1 cellular context compared by ENCODE assay signal in genomic region chr9:88379352-88379751, GRCh38.
TF ChIP-seq lines count a peak whose summit lies in the region.

No MANE protein-coding gene starts in this region.

TF ChIP-seq in H1, 55 proteins besides CTCF, POLR2A, EP300 and RAD21:
- TF ChIP-seq JUND (IDR thresholded peaks at IDR 0.05; ENCODE audit: low read length) (peak; percentile 24; the same call in 1 of the 2 replicates), HDAC6 (IDR thresholded peaks at IDR 0.05; ENCODE audit: low read depth, low read length) (no peak), EZH2 (IDR thresholded peaks at IDR 0.05; ENCODE audit: low read depth, low read length, severe bottlenecking) (no peak), CHD7 (IDR thresholded peaks at IDR 0.05; ENCODE audit: insufficient replicate concordance, low read length) (no peak), CBX8 (IDR thresholded peaks at IDR 0.05; ENCODE audit: borderline replicate concordance, low read depth, low read length) (no peak), SP1 (IDR thresholded peaks at IDR 0.05; ENCODE audit: low read depth, low read length) (no peak), POU5F1 (IDR thresholded peaks at IDR 0.05; ENCODE audit: low read depth, low read length) (peak; percentile 45; the same call in 1 of the 2 replicates), CHD2 (IDR thresholded peaks at IDR 0.05; ENCODE audit: low read length) (no peak)
